Comparison of ENCODE assay signal across 8 cellular contexts in the genomic region with DNA sequence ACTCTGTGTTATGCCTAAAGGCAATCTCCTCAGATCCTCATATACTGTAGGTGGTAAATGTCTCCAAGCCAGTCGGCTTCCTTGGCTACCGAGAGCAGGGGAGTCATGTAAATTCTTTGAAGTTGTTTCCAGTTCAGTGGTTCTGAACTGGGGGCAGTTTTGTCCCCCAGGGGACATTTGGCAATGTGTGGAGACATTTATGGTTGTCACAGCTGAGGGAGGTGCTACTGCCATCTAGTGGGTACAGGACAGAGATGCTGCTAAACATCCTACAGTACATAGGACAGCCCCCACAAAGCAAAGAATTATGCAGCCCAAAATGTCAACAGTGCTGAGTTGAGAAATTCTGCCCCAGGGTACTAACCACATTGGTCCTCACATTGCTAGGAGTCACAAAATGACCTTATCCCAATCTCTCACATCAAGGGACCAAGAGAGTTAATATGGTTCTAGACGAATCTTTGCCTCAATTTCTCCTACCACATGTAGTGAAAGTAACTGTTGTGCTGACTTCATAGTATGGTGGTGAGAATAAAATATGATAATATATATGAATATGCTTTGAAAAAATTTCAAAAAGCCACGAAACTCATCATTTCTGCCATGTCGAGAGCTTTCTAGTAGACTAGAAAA.
DNase-seq lines count a peak whose midpoint lies in the region; ATAC-seq and TF ChIP-seq lines count a peak whose summit lies in the region.

No MANE protein-coding gene starts in this region.

- DNase-seq in A172 (ENCODE audit: low spot score) (peak; percentile 23), GM04503 (ENCODE audit: low read depth) (peak; percentile 1), H4 (ENCODE audit: low spot score) (peak; percentile 53), foreskin keratinocyte (peak; percentile 7 to 29), renal cortical epithelial cell (ENCODE audit: low read depth) (peak; percentile 48)
- peak; percentile 10 for DNase-seq in Jurkat, Clone E6-1 (ENCODE audit: low read depth, low spot score)

- ATAC-seq in SK-N-SH treated with all-trans-retinoic acid at 6 μM for 48 hours (peak; percentile 94), foreskin keratinocyte (peak; percentile 84)
- no peak for ATAC-seq in activated T-helper 17 cell treated with anti-CD3 and anti-CD28 coated beads, Interleukin-2, amount 50 U/mL, for 72 hours (replicated peaks)

- no peaks in the 10 kb centered on the region for H3K27me3 Mint-ChIP-seq in activated T-helper 17 cell treated with anti-CD3 and anti-CD28 coated beads, Interleukin-2, amount 50 U/mL, for 72 hours

- H3K4me1 ChIP-seq in foreskin keratinocyte, result no peaks in the 10 kb centered on the region

- no peak overlapping the region for H3K27ac Mint-ChIP-seq in activated T-helper 17 cell treated with anti-CD3 and anti-CD28 coated beads, Interleukin-2, amount 50 U/mL, for 72 hours

- peaks cover 42% of the 10 kb centered on the region for H3K27me3 ChIP-seq in foreskin keratinocyte

- H3K4me3 Mint-ChIP-seq in activated T-helper 17 cell treated with anti-CD3 and anti-CD28 coated beads, Interleukin-2, amount 50 U/mL, for 72 hours, result no peak overlapping the region

- H3K36me3 Mint-ChIP-seq in activated T-helper 17 cell treated with anti-CD3 and anti-CD28 coated beads, Interleukin-2, amount 50 U/mL, for 72 hours (ENCODE audit: low read depth), result no peaks in the 10 kb centered on the region

- H3K4me3 ChIP-seq in Jurkat, Clone E6-1 (ENCODE audit: low read length), result no peak overlapping the region

- no peak overlapping the region for H3K27ac ChIP-seq in foreskin keratinocyte

- H3K9me3 Mint-ChIP-seq in activated T-helper 17 cell treated with anti-CD3 and anti-CD28 coated beads, Interleukin-2, amount 50 U/mL, for 72 hours, result peaks cover 4% of the 10 kb centered on the region

- peak; percentile 79 for TF ChIP-seq CTCF in foreskin keratinocyte (conservative IDR thresholded peaks at IDR 0.05)

- H3K4me1 Mint-ChIP-seq in activated T-helper 17 cell treated with anti-CD3 and anti-CD28 coated beads, Interleukin-2, amount 50 U/mL, for 72 hours, result no peaks in the 10 kb centered on the region

TF ChIP-seq in SK-N-SH treated with all-trans-retinoic acid at 6 μM for 48 hours, 23 proteins besides CTCF, POLR2A, EP300 and RAD21:
- TF ChIP-seq, protein P1, sequence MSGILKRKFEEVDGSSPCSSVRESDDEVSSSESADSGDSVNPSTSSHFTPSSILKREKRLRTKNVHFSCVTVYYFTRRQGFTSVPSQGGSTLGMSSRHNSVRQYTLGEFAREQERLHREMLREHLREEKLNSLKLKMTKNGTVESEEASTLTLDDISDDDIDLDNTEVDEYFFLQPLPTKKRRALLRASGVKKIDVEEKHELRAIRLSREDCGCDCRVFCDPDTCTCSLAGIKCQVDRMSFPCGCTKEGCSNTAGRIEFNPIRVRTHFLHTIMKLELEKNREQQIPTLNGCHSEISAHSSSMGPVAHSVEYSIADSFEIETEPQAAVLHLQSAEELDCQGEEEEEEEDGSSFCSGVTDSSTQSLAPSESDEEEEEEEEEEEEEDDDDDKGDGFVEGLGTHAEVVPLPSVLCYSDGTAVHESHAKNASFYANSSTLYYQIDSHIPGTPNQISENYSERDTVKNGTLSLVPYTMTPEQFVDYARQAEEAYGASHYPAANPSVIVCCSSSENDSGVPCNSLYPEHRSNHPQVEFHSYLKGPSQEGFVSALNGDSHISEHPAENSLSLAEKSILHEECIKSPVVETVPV (CRISPR knock-in tag; IDR thresholded peaks at IDR 0.05), result no peak
- TF ChIP-seq ISL1 (CRISPR knock-in tag; IDR thresholded peaks at IDR 0.05) (no peak), ESRRG (CRISPR knock-in tag; IDR thresholded peaks at IDR 0.05) (no peak)

Comparison
In these comparisons a context has a peak if more than half of its experiments do, and no peak if none do; other contexts are left out.
1. DNase-seq: peak in every context shown above with its lines; median percentile 53 in H4; 48 in renal cortical epithelial cell; 23 in A172; 18 in foreskin keratinocyte; 10 in Jurkat, Clone E6-1; 1 in GM04503.